ENCODE assay signal across 8 cellular contexts in the genomic region with DNA sequence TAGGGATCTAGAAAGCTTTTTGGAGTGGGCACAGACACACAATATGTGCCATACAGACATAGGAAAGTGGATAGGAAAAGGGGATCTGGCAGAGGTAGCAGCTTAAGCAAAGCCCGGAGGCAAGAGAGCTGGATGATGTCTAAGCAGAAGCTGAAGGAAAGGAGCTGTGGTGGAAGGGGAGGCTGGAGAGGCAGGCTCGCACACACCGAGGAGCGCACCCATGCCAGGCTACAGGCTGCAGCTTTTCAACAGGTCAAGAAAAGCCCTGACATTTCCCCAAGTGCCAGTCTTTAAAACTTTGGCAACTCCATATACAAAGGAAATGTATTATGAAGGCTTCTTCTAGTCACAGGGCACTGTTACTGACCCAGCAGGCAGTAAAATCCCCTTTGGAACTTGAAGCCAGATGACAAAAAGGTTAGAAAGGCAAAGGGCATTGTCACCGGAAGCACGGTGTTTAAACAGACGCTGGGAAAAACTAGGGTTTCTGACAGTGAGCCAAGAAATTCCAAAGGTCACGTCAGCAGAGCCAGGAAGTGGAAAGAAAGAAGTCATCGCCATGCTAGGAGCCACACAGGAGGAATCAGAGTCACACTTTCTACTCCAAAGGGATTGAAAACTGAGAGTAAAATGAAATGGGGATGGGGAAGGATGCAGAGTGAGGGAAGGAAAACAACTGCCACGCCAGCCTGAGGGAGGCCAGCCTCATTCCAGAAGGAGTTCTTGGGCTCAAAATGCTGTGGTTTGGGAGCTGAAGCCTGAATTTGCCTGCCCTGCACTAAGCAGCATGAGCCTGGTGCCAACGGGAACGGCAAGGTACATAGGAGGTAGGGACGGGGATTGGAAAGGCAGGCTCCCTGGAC.
A peak's percentile ranks its signal among the peaks of the same experiment; 100 is the strongest.
DNase-seq lines count a peak whose midpoint lies in the region; ATAC-seq and TF ChIP-seq lines count a peak whose summit lies in the region.

No MANE protein-coding gene starts in this region.

- peaks cover 6% of the 10 kb centered on the region for H3K36me3 Mint-ChIP-seq in MCF 10A (ENCODE audit: insufficient read depth, unreplicated experiment)

- no peak overlapping the region for H3K4me3 ChIP-seq in HUES6 (ENCODE audit: low read depth, low read length)
- no peak overlapping the region for H3K4me3 ChIP-seq in left lung
- no peak overlapping the region for H3K4me3 ChIP-seq in upper lobe of left lung
- H3K4me3 ChIP-seq in H7 (ENCODE audit: insufficient read depth, low read depth, low read length): no peak overlapping the region
- H3K4me3 ChIP-seq in BE2C (ENCODE audit: low read depth, low read length): no peak overlapping the region

- intact Hi-C loops in MCF 10A (cut with micrococcal nuclease) (no loop called here), left lung (cut with DNase I) (no loop called here)

- H3K27ac Mint-ChIP-seq in MCF 10A (ENCODE audit: low read depth, unreplicated experiment): peak overlapping the region; percentile 47

- H3K27ac ChIP-seq in HUES6 (ENCODE audit: low read depth, low read length): no peak overlapping the region
- peak overlapping the region; percentile 51 to 72 for H3K27ac ChIP-seq in left lung
- peak overlapping the region; percentile 42 to 72 (median 62) for H3K27ac ChIP-seq in upper lobe of left lung

- H3K9me3 ChIP-seq in HUES6 (ENCODE audit: control insufficient read depth, insufficient read depth, low read depth, low read length): no peaks in the 10 kb centered on the region
- no peaks in the 10 kb centered on the region for H3K9me3 ChIP-seq in left lung
- no peaks in the 10 kb centered on the region for H3K9me3 ChIP-seq in upper lobe of left lung
- no peaks in the 10 kb centered on the region for H3K9me3 ChIP-seq in BE2C

- peaks cover 10% of the 10 kb centered on the region for H3K4me1 Mint-ChIP-seq in MCF 10A (ENCODE audit: insufficient read depth, unreplicated experiment)

- H3K9ac ChIP-seq in HUES6 (ENCODE audit: low read length): peak overlapping the region; percentile 6

- no peak for TF ChIP-seq POLR2A in upper lobe of left lung (IDR thresholded peaks at IDR 0.05)

- peak; percentile 88 for DNase-seq in MCF 10A (ENCODE audit: unreplicated experiment)
- DNase-seq in left lung: no peak
- peak in 1 of 2 donors; percentile 22 for DNase-seq in upper lobe of left lung
- no peak for DNase-seq in H7
- no peak for DNase-seq in BE2C
- DNase-seq in germinal center (ENCODE audit: low spot score): no peak

- CTCF ChIA-PET in MCF 10A (lab: Yijun Ruan, JAX): no interaction called here

- H3K9me3 Mint-ChIP-seq in MCF 10A (ENCODE audit: unreplicated experiment): no peaks in the 10 kb centered on the region

- H3K4me1 ChIP-seq in HUES6 (ENCODE audit: control insufficient read depth, insufficient read depth, low read length) (peaks cover 19% of the 10 kb centered on the region; the same call in 1 of the 2 replicates), left lung (peaks cover 4 to 11% of the 10 kb centered on the region in 2 donors), upper lobe of left lung (peaks cover 0 to 17% (median 10%) of the 10 kb centered on the region in 4 donors), BE2C (no peaks in the 10 kb centered on the region)

- WGBS in upper lobe of left lung, 2 donors: 40 to 50% methylated on average over 13 of the region's 13 CpGs

- TF ChIP-seq EP300 in upper lobe of left lung (IDR thresholded peaks at IDR 0.05): peak in 2 of 4 donors; percentile 5 to 37

- H3K27me3 ChIP-seq in HUES6 (ENCODE audit: control insufficient read depth, insufficient read depth, low read length) (no peaks in the 10 kb centered on the region), left lung (no peaks in the 10 kb centered on the region), upper lobe of left lung (no peaks in the 10 kb centered on the region), H7 (ENCODE audit: control insufficient read depth, insufficient read depth, low read length) (no peaks in the 10 kb centered on the region), BE2C (no peaks in the 10 kb centered on the region; the same call in 1 of the 2 replicates)

- H3K4me3 Mint-ChIP-seq in MCF 10A (ENCODE audit: unreplicated experiment): no peak overlapping the region

- POLR2A ChIA-PET in MCF 10A (lab: Yijun Ruan, JAX): interaction anchor here (0.6 kb wide), 2 partner anchors 164 to 744 kb away, joined by 3 read pairs; no protein-coding TSS in a partner anchor

- H3K27me3 Mint-ChIP-seq in MCF 10A (ENCODE audit: insufficient read depth, unreplicated experiment): no peaks in the 10 kb centered on the region

- TF ChIP-seq CTCF in MCF 10A (IDR thresholded peaks at IDR 0.05; ENCODE audit: unreplicated experiment): no peak
- no peak for TF ChIP-seq CTCF in left lung (IDR thresholded peaks at IDR 0.05)
- TF ChIP-seq CTCF in upper lobe of left lung (IDR thresholded peaks at IDR 0.05): no peak
- no peak for TF ChIP-seq CTCF in BE2C (IDR thresholded peaks at IDR 0.05; ENCODE audit: low read depth, low read length)

- no peaks in the 10 kb centered on the region for H3K36me3 ChIP-seq in HUES6 (ENCODE audit: control insufficient read depth, insufficient read depth, low read length)
- H3K36me3 ChIP-seq in left lung: no peaks in the 10 kb centered on the region
- H3K36me3 ChIP-seq in upper lobe of left lung: no peaks in the 10 kb centered on the region
- no peaks in the 10 kb centered on the region for H3K36me3 ChIP-seq in H7 (replicated peaks; ENCODE audit: control insufficient read depth, insufficient read depth, low read length)
- H3K36me3 ChIP-seq in BE2C: no peaks in the 10 kb centered on the region

- ATAC-seq in left lung (peak; percentile 79), upper lobe of left lung (ENCODE audit: low FRiP score in 2 of 2) (peak; percentile 15 to 46), HG03565 (IDR thresholded peaks at IDR 0.05; ENCODE audit: unreplicated experiment) (no peak)

- no TSS peak for BruUV-seq in MCF 10A (replicated peaks; lab: Mats Ljungman, UMichigan)
